Comparison of ENCODE assay signal across 12 cellular contexts in the genomic region with DNA sequence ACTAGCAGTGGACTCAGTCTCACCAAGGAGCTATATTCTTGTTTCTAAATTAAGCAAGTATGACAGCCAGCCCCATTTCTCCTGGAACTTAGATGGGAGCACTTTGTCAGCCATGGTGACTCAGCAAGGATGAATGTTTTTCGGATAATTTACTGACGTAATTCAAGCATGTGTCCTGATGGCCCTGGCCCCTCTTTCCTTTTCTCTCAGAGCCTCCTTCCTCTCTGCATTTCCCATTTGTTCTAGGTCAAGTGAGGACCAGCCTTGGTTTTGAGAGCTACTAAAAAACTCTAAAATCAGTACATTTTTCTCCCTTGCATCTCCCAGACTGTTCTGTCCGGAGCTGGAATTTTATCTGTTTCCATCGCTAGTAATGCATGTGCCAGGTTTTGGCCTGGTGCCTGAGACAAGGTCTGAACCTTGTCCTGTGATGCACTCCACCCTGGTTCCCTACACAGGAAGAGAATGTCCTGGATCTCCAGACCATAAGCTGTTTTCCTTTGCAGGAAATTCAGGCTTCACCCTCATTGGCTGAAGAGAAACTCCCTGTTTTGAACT.
DNase-seq lines count a peak whose midpoint lies in the region; FAIRE-seq and TF ChIP-seq lines count a peak whose summit lies in the region.
"Had no signal": no experiment of that assay in that cellular context is flagged by ENCODE, and none has a peak within 500 bp of the region (broad histone marks: within the 10 kb centered on the region; RNA-seq: fewer than 3 reads in every experiment).

No MANE protein-coding gene starts in this region.

- H3K9me1 ChIP-seq in keratinocyte (ENCODE audit: control insufficient read depth, extremely low read depth, insufficient read depth, low read length): no peaks in the 10 kb centered on the region

- H3K4me3 Mint-ChIP-seq in activated CD4-positive, alpha-beta T cell treated with anti-CD3 and anti-CD28 coated beads, Interleukin-2, amount 10 ng/mL, durations not matched to agents 7 days and 5 days: no peak overlapping the region
- H3K4me3 Mint-ChIP-seq: naive thymus-derived CD4-positive, alpha-beta T cell; WTC11 had no signal

- no peaks in the 10 kb centered on the region for H3K4me1 Mint-ChIP-seq in activated CD4-positive, alpha-beta T cell treated with anti-CD3 and anti-CD28 coated beads, Interleukin-2, amount 10 ng/mL, durations not matched to agents 7 days and 5 days
- H3K4me1 Mint-ChIP-seq: naive thymus-derived CD4-positive, alpha-beta T cell had no signal

- dilution Hi-C loops in keratinocyte (cut with MboI; ENCODE audit: extremely low pct_ligation_motif_present, low sequenced_read_pairs): no loop called here

- POLR2A ChIA-PET in activated CD4-positive, alpha-beta T cell treated with anti-CD3 and anti-CD28 coated beads, Interleukin-2, amount 10 ng/mL, durations not matched to agents 7 days and 5 days (lab: Charles Lee): no interaction called here

- peaks cover 14% of the 10 kb centered on the region for H3K27me3 Mint-ChIP-seq in activated CD4-positive, alpha-beta T cell treated with anti-CD3 and anti-CD28 coated beads, Interleukin-2, amount 10 ng/mL, durations not matched to agents 7 days and 5 days

- H3K9ac ChIP-seq in keratinocyte (ENCODE audit: control insufficient read depth, extremely low read depth, insufficient read depth, low read length): no peak overlapping the region

- no peak for TF ChIP-seq POLR2A in breast epithelium (IDR thresholded peaks at IDR 0.05)

- peak; percentile 58 for DNase-seq in HFF-Myc (ENCODE audit: extremely low read depth, low read depth)
- no peak for DNase-seq in breast epithelium (ENCODE audit: low spot score in 2 of 2)
- DNase-seq in keratinocyte (ENCODE audit: low read depth, low spot score): no peak
- peak; percentile 66 for DNase-seq in stromal cell of bone marrow (ENCODE audit: low read depth)
- DNase-seq in NCI-H2227 treated with DMSO at 0.1 percent for 48 hours (lab: John Stamatoyannopoulos, UW): no peak
- DNase-seq in COLO668 (lab: John Stamatoyannopoulos, UW; ENCODE audit: unreplicated experiment): no peak
- DNase-seq in amygdala (lab: John Stamatoyannopoulos, UW): no peak
- DNase-seq in activated CD4-positive, alpha-beta T cell treated with anti-CD3 and anti-CD28 coated beads, Interleukin-2, amount 10 ng/mL, durations not matched to agents 7 days and 5 days: no peak
- DNase-seq: cortex of kidney; naive thymus-derived CD4-positive, alpha-beta T cell; NCI-H1105 treated with DMSO at 0.1 percent for 48 hours had no signal

- H3K36me3 ChIP-seq in breast epithelium (no peaks in the 10 kb centered on the region), keratinocyte (ENCODE audit: control insufficient read depth in 2 of 2, extremely low read depth in 1 of 2, insufficient read depth in 2 of 2, low read length in 2 of 2) (no peaks in the 10 kb centered on the region)

- H3K4me1 ChIP-seq in breast epithelium (no peaks in the 10 kb centered on the region), keratinocyte (ENCODE audit: control insufficient read depth, extremely low read depth, insufficient read depth, low read length) (peaks cover 28% of the 10 kb centered on the region)

- FAIRE-seq in keratinocyte (lab: Jason Lieb, UNC): peak; percentile 90

- CTCF ChIA-PET in activated CD4-positive, alpha-beta T cell treated with anti-CD3 and anti-CD28 coated beads, Interleukin-2, amount 10 ng/mL, durations not matched to agents 7 days and 5 days (lab: Charles Lee): no interaction called here

- H3K4me3 ChIP-seq in HFF-Myc (replicated peaks; ENCODE audit: low read depth, low read length) (no peak overlapping the region), breast epithelium (peak overlapping the region in 1 of 3 donors; percentile 1), keratinocyte (ENCODE audit: control insufficient read depth in 2 of 3, extremely low read depth in 1 of 3, insufficient read depth in 2 of 3, low read depth in 1 of 3, low read length in 3 of 3) (peak overlapping the region in 1 of 3 experiments; percentile 4)

- TF ChIP-seq CTCF in HFF-Myc (IDR thresholded peaks at IDR 0.05; ENCODE audit: low read depth, low read length, missing control alignments) (no peak), breast epithelium (IDR thresholded peaks at IDR 0.05) (no peak), keratinocyte (optimal IDR thresholded peaks at IDR 0.05 in 1 of 3, IDR thresholded peaks at IDR 0.05 in 1 of 3, conservative IDR thresholded peaks at IDR 0.05 in 1 of 3; ENCODE audit: extremely low read depth in 1 of 3, insufficient read depth in 2 of 3, low read length in 3 of 3) (no peak)

- H3K4me2 ChIP-seq in keratinocyte (ENCODE audit: control insufficient read depth, extremely low read depth, insufficient read depth, low read depth, low read length): peak overlapping the region; percentile 60

- H3K9me3 Mint-ChIP-seq in activated CD4-positive, alpha-beta T cell treated with anti-CD3 and anti-CD28 coated beads, Interleukin-2, amount 10 ng/mL, durations not matched to agents 7 days and 5 days: no peaks in the 10 kb centered on the region
- H3K9me3 Mint-ChIP-seq: WTC11 had no signal

- no peaks in the 10 kb centered on the region for H4K20me1 ChIP-seq in keratinocyte (ENCODE audit: control insufficient read depth, extremely low read depth, insufficient read depth, low read length)

- H3K27me3 ChIP-seq in breast epithelium: no peaks in the 10 kb centered on the region
- no peaks in the 10 kb centered on the region for H3K27me3 ChIP-seq in keratinocyte (ENCODE audit: control insufficient read depth, extremely low read depth, insufficient read depth, low read length)

- H3K27ac Mint-ChIP-seq in activated CD4-positive, alpha-beta T cell treated with anti-CD3 and anti-CD28 coated beads, Interleukin-2, amount 10 ng/mL, durations not matched to agents 7 days and 5 days: no peak overlapping the region
- H3K27ac Mint-ChIP-seq: naive thymus-derived CD4-positive, alpha-beta T cell; WTC11 had no signal

- intact Hi-C loops in breast epithelium (cut with DNase I; ENCODE audit: low total_unique reads): no loop called here

- H3K27ac ChIP-seq in breast epithelium (peak overlapping the region; percentile 73 to 91), keratinocyte (ENCODE audit: control insufficient read depth, insufficient read depth, low read length) (peak overlapping the region; percentile 27)

- no peaks in the 10 kb centered on the region for H3K36me3 Mint-ChIP-seq in activated CD4-positive, alpha-beta T cell treated with anti-CD3 and anti-CD28 coated beads, Interleukin-2, amount 10 ng/mL, durations not matched to agents 7 days and 5 days (ENCODE audit: low read depth)
- H3K36me3 Mint-ChIP-seq: naive thymus-derived CD4-positive, alpha-beta T cell; WTC11 had no signal

- peak overlapping the region; percentile 40 for H2AFZ ChIP-seq in keratinocyte (ENCODE audit: control insufficient read depth, low read length)

- H3K79me2 ChIP-seq in keratinocyte (ENCODE audit: control insufficient read depth, insufficient read depth, low read length): no peaks in the 10 kb centered on the region

- H3K9me3 ChIP-seq in breast epithelium: no peaks in the 10 kb centered on the region
- no peaks in the 10 kb centered on the region for H3K9me3 ChIP-seq in keratinocyte (ENCODE audit: control insufficient read depth, low read depth, low read length)

Comparison
In these comparisons a context has a peak if more than half of its experiments do, and no peak if none do; other contexts are left out.
1. DNase-seq: peak in HFF-Myc (single experiment) and stromal cell of bone marrow (single experiment); none in breast epithelium (0 of 2), keratinocyte (single experiment), NCI-H2227 treated with DMSO at 0.1 percent for 48 hours (single experiment), COLO668 (single experiment), amygdala (0 of 56) and activated CD4-positive, alpha-beta T cell treated with anti-CD3 and anti-CD28 coated beads, Interleukin-2, amount 10 ng/mL, durations not matched to agents 7 days and 5 days (single experiment).